12 cellular contexts compared by ENCODE assay signal in the genomic region with DNA sequence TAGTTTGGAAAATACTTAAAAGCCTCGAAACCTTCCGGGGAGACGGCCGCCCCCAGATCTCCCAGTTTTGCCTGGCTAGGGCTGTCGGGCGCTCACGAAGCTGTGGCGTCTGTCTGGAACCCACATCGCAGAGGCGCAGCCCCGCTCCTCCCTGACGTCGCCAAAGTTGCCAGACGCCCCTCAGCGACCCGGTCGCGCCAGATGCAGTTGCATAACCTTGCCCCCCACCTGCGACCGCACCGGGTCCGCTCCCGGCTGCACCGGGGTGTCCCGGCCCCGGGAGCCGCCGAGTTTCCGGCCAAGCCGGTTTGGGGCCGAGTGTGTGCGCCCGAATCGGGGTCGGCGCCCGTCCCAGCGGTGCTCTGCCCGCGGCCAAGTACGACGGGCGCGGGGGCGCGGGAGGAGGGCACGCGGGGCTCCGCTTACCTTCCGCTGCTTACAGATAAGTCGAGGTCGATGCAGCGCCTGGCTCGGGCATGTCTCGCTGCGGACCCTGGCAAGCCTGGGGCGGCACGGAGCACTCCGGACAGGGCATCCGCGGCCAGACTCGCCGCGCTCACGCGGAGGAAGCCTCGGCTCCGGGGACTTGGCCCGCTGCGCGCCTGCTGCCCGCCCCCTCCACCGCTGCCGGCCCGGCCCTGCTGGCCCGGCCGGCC. TPM values are rescaled to one million over a fixed set of nuclear protein-coding genes. Genes with fewer than 3 reads are reported as not detected.
DNase-seq lines count a peak whose midpoint lies in the region; ATAC-seq and TF ChIP-seq lines count a peak whose summit lies in the region.
"Had no signal": no experiment of that assay in that cellular context is flagged by ENCODE, and none has a peak within 500 bp of the region (broad histone marks: within the 10 kb centered on the region; RNA-seq: fewer than 3 reads in every experiment).

No MANE protein-coding gene starts in this region.

- DNase-seq in NCI-H748 (lab: John Stamatoyannopoulos, UW; ENCODE audit: unreplicated experiment) = peak; percentile 57
- no peak for DNase-seq in NCI-H748 treated with DMSO at 0.1 percent for 48 hours (lab: John Stamatoyannopoulos, UW)
- DNase-seq in esophagus squamous epithelium (lab: John Stamatoyannopoulos, UW) = no peak
- no peak for DNase-seq in uterus
- no peak for DNase-seq in G401 (ENCODE audit: low spot score)
- DNase-seq: naive thymus-derived CD8-positive, alpha-beta T cell had no signal

- H3K4me3 ChIP-seq in esophagus squamous epithelium (peak overlapping the region; percentile 23 to 67 (median 38)), mesodermal cell (ENCODE audit: extremely low read depth, insufficient read depth, low read length, poor library complexity, severe bottlenecking) (peak overlapping the region; percentile 37), uterus (peak overlapping the region; percentile 0 to 28)
- H3K4me3 ChIP-seq: BLaER1 had no signal

- TF ChIP-seq CTCF in esophagus squamous epithelium (IDR thresholded peaks at IDR 0.05) = no peak
- no peak for TF ChIP-seq CTCF in uterus (IDR thresholded peaks at IDR 0.05)

- H3K27me3 ChIP-seq in esophagus squamous epithelium = peaks cover 0 to 40% (median 0%) of the 10 kb centered on the region in 4 donors
- no peaks in the 10 kb centered on the region for H3K27me3 ChIP-seq in uterus

- H3K27ac ChIP-seq in esophagus squamous epithelium = no peak overlapping the region
- H3K27ac ChIP-seq in mesodermal cell (ENCODE audit: low read depth, low read length, severe bottlenecking) = no peak overlapping the region
- no peak overlapping the region for H3K27ac ChIP-seq in uterus
- H3K27ac ChIP-seq: BLaER1, HL-60 had no signal

- WGBS in esophagus squamous epithelium, 2 donors = no CpG with 5 or more reads among the region's 77 CpGs
- 1% methylated on average over 61 to 77 of the region's 77 CpGs for WGBS in mesodermal cell (ENCODE audit: insufficient coverage in 2 of 2), 2 experiments

- in situ Hi-C loops in G401 (cut with HindIII; ENCODE audit: low sequenced_read_pairs) = no loop called here

- TF ChIP-seq POLR2A in esophagus squamous epithelium (IDR thresholded peaks at IDR 0.05) (no peak), uterus (IDR thresholded peaks at IDR 0.05) (no peak)

- H3K4me1 ChIP-seq in esophagus squamous epithelium = peaks cover 10 to 25% (median 22%) of the 10 kb centered on the region in 3 donors
- peaks cover 9% of the 10 kb centered on the region for H3K4me1 ChIP-seq in mesodermal cell (ENCODE audit: control insufficient read depth, insufficient read depth, low read length, poor library complexity, severe bottlenecking)
- H3K4me1 ChIP-seq in uterus = peaks cover 0 to 5% of the 10 kb centered on the region in 2 donors

- H3K36me3 ChIP-seq in esophagus squamous epithelium (peaks cover 0 to 2% (median 0%) of the 10 kb centered on the region in 3 donors), mesodermal cell (ENCODE audit: control insufficient read depth, insufficient read depth, low read length) (no peaks in the 10 kb centered on the region), uterus (no peaks in the 10 kb centered on the region)
- H3K36me3 ChIP-seq: BLaER1 had no signal

- H3K9me3 ChIP-seq in esophagus squamous epithelium (no peaks in the 10 kb centered on the region), mesodermal cell (ENCODE audit: control insufficient read depth, low read length) (no peaks in the 10 kb centered on the region), uterus (no peaks in the 10 kb centered on the region)

- ATAC-seq in HG02870 (IDR thresholded peaks at IDR 0.05; ENCODE audit: unreplicated experiment) (no peak), HG03442 (IDR thresholded peaks at IDR 0.05; ENCODE audit: unreplicated experiment) (no peak)
- ATAC-seq: naive thymus-derived CD8-positive, alpha-beta T cell had no signal

- intact Hi-C loops in esophagus squamous epithelium (cut with DNase I) (no loop called here), uterus (cut with DNase I; ENCODE audit: low total_unique reads) (no loop called here)

RNA-seq across cellular contexts. Expression of a gene that starts 0.7 kb away (rescaled TPM):
- under 1 TPM in 1 of 4 donors, not detected in 3; 0.19 TPM for total RNA-seq in esophagus squamous epithelium
- polyA plus RNA-seq in mesodermal cell (2013, experiment 1 of 2) = 0.48 TPM
- 0.25 TPM for polyA plus RNA-seq in mesodermal cell (2013, experiment 2 of 2)
- total RNA-seq in uterus = under 1 TPM in 2 of 4 donors, not detected in 2; 0.18 to 0.48 TPM
- not detected in 2 replicates for total RNA-seq in G401 (2014; rRNA removed; shearing (Covaris generic))
- total RNA-seq: naive thymus-derived CD8-positive, alpha-beta T cell; SK-MEL-5 had no signal
- polyA plus RNA-seq: naive thymus-derived CD8-positive, alpha-beta T cell had no signal
